In genomic region chr9:110109331-110110110, GRCh38 we compare ENCODE assay signal across 1 cellular context.
TF ChIP-seq lines count a peak whose summit lies in the region.

No MANE protein-coding gene starts in this region.

TF ChIP-seq in HepG2, 621 proteins besides CTCF, POLR2A, EP300 and RAD21 (continued from another document):
- TF ChIP-seq TFE3 (CRISPR knock-in tag; IDR thresholded peaks at IDR 0.05) (no peak), ZBTB14 (CRISPR knock-in tag; IDR thresholded peaks at IDR 0.05) (no peak), JDP2 (CRISPR knock-in tag; IDR thresholded peaks at IDR 0.05; ENCODE audit: borderline replicate concordance) (no peak), ZNF567 (CRISPR knock-in tag; IDR thresholded peaks at IDR 0.05; ENCODE audit: borderline replicate concordance) (no peak), TRIM22 (IDR thresholded peaks at IDR 0.05) (no peak), HDAC2 (CRISPR knock-in tag; IDR thresholded peaks at IDR 0.05) (no peak), ZNF234 (CRISPR knock-in tag; conservative IDR thresholded peaks at IDR 0.05) (no peak), ELF4 (CRISPR knock-in tag; IDR thresholded peaks at IDR 0.05; ENCODE audit: borderline replicate concordance) (no peak), CHD4 (IDR thresholded peaks at IDR 0.05; ENCODE audit: borderline replicate concordance, low read length) (no peak), PBX2 (CRISPR knock-in tag; IDR thresholded peaks at IDR 0.05) (no peak), DZIP1 (CRISPR knock-in tag; IDR thresholded peaks at IDR 0.05) (no peak), ZNF816 (CRISPR knock-in tag; IDR thresholded peaks at IDR 0.05; ENCODE audit: borderline replicate concordance) (no peak), PCBP2 (optimal IDR thresholded peaks at IDR 0.05; ENCODE audit: low read depth, low read length, poor library complexity, severe bottlenecking) (no peak), GABPB1 (CRISPR knock-in tag; IDR thresholded peaks at IDR 0.05) (no peak), ZNF382 (CRISPR knock-in tag; IDR thresholded peaks at IDR 0.05; ENCODE audit: borderline replicate concordance) (no peak), IKZF4 (CRISPR knock-in tag; IDR thresholded peaks at IDR 0.05; ENCODE audit: borderline replicate concordance, low read depth, not compliant biosample characterization) (no peak), JARID2 (CRISPR knock-in tag; IDR thresholded peaks at IDR 0.05; ENCODE audit: insufficient replicate concordance) (no peak), SAFB2 (CRISPR knock-in tag; IDR thresholded peaks at IDR 0.05; ENCODE audit: borderline replicate concordance, low read depth) (no peak)
